Comparison of ENCODE assay signal across 9 cellular contexts in genomic region chr2:54652540-54652939, GRCh38.
A peak's percentile ranks its signal among the peaks of the same experiment; 100 is the strongest.
DNase-seq lines count a peak whose midpoint lies in the region; ATAC-seq and TF ChIP-seq lines count a peak whose summit lies in the region.
"Had no signal": no experiment of that assay in that cellular context is flagged by ENCODE, and none has a peak within 500 bp of the region (broad histone marks: within the 10 kb centered on the region; RNA-seq: fewer than 3 reads in every experiment).

No MANE protein-coding gene starts in this region.

- peak overlapping the region; percentile 65 for H3K27ac Mint-ChIP-seq in Calu3 (ENCODE audit: unreplicated experiment)

- H3K9me3 Mint-ChIP-seq in Calu3 (ENCODE audit: low read depth, unreplicated experiment), result no peaks in the 10 kb centered on the region

- no peaks in the 10 kb centered on the region for H3K27me3 Mint-ChIP-seq in Calu3 (ENCODE audit: unreplicated experiment)

- no peak for DNase-seq in Calu3
- peak; percentile 57 for DNase-seq in RKO (ENCODE audit: low spot score)
- DNase-seq in hepatic stellate cell (ENCODE audit: low spot score), result no peak
- DNase-seq in GM19240 (ENCODE audit: insufficient read length, low spot score), result no peak
- DNase-seq in NCI-H1105 treated with DMSO at 0.1 percent for 48 hours (lab: John Stamatoyannopoulos, UW), result no peak
- DNase-seq in foreskin melanocyte, result no peak
- DNase-seq: T1000 had no signal

- no peak for TF ChIP-seq CTCF in Calu3 (IDR thresholded peaks at IDR 0.05; ENCODE audit: unreplicated experiment)

- ATAC-seq in GM19043 (IDR thresholded peaks at IDR 0.05; ENCODE audit: low read depth, unreplicated experiment) (peak; percentile 80), HG02840 (IDR thresholded peaks at IDR 0.05; ENCODE audit: low FRiP score, unreplicated experiment) (peak; percentile 68)

- no peak overlapping the region for H3K4me3 Mint-ChIP-seq in Calu3 (ENCODE audit: low read depth, unreplicated experiment)

- intact Hi-C loops in Calu3 (cut with micrococcal nuclease; ENCODE audit: unreplicated experiment), result no loop called here

- peaks cover 97% of the 10 kb centered on the region for H3K36me3 Mint-ChIP-seq in Calu3 (ENCODE audit: insufficient read depth, unreplicated experiment)

- CTCF ChIA-PET in Calu3 (lab: Charles Lee), result interaction anchor here (0.5 kb wide), 1 partner anchor 42 kb away, joined by 3 read pairs; no protein-coding TSS in a partner anchor

- H3K4me1 Mint-ChIP-seq in Calu3 (ENCODE audit: low read depth, unreplicated experiment), result peaks cover 21% of the 10 kb centered on the region

- no TSS peak for BruUV-seq in Calu3 (replicated peaks; lab: Mats Ljungman, UMichigan)
